Comparison of ENCODE assay signal across 1 cellular context in the genomic region with DNA sequence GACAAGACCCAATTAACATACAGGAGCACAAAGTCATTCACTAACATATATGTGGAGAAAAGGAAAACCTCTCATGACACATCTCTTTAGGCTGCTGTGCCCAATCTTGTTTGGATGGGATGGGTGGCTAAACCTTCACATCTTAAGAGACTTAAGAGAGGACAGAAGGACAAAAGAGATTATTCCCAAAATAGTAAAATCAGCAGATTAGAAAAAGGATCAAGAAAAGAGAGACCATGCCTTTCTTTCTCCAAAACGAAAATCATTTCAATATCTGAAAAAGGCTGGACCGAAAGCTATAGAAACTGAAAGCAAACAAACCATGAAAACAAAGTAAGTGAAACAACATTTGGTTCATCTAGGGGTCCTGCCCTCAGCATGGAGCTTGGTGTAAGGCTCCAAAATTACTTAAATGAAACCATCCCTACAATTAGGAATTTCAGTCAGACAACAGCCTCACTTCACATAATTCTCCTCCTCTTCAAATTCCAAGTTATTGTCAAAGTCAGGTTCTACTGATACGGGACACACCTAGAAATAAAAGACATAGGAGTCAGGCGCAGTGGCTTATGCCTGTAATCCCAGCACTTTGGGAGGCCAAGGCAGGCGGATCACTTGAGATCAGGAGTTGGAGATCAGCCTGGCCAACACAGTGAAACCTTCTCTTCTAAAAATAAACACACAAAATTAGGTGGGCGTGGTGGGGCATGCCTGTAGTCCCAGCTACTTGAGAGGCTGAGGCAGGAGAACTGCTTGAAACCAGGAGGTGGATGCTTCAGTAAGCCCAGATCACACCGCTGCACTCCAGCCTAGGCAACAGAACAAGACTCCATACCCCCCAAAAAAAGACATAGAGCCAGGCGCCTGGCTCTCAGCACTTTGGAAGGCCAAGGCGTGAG.
TF ChIP-seq lines count a peak whose summit lies in the region.

No MANE protein-coding gene starts in this region.

TF ChIP-seq in HepG2, 621 proteins besides CTCF, POLR2A, EP300 and RAD21:
- TF ChIP-seq MAFK (conservative IDR thresholded peaks at IDR 0.05 in 1 of 2, IDR thresholded peaks at IDR 0.05 in 1 of 2; ENCODE audit: low read length in 2 of 2) = peak in 1 of 2 experiments; percentile 41; a peak in 1 of 4 replicates
- TF ChIP-seq, protein P1, sequence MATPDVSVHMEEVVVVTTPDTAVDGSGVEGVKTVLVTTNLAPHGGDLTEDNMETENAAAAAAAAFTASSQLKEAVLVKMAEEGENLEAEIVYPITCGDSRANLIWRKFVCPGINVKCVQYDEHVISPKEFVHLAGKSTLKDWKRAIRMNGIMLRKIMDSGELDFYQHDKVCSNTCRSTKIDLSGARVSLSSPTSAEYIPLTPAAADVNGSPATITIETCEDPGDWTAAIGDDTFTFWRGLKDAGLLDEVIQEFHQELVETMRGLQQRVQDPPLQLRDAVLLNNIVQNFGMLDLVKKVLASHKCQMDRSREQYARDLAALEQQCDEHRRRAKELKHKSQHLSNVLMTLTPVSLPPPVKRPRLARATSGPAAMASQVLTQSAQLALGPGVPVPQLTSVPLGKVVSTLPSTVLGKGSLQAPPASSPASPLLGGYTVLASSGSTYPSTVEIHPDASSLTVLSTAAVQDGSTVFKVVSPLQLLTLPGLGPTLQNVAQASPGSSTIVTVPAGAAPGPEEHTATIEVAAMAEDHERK (CRISPR knock-in tag; IDR thresholded peaks at IDR 0.05; ENCODE audit: low read depth) = no peak
- TF ChIP-seq CHCHD3 (CRISPR knock-in tag; IDR thresholded peaks at IDR 0.05) = no peak
TF ChIP-seq in HepG2: peak in this region for 1.
